ENCODE assay signal across 10 cellular contexts in genomic region chr9:137034039-137034708, GRCh38. TPM values are rescaled to one million over a fixed set of nuclear protein-coding genes. Genes with fewer than 3 reads are reported as not detected.
DNase-seq lines count a peak whose midpoint lies in the region; ATAC-seq and TF ChIP-seq lines count a peak whose summit lies in the region.
"Had no signal": no experiment of that assay in that cellular context is flagged by ENCODE, and none has a peak within 500 bp of the region (broad histone marks: within the 10 kb centered on the region; RNA-seq: fewer than 3 reads in every experiment).

No MANE protein-coding gene starts in this region.

- TF ChIP-seq RAD21 in HCT116 (IDR thresholded peaks at IDR 0.05; ENCODE audit: low read depth): no peak

- peak overlapping the region; percentile 70 for H3K4me2 ChIP-seq in HCT116 (ENCODE audit: low read length)

- H3K4me1 Mint-ChIP-seq in activated CD4-positive, alpha-beta memory T cell treated with anti-CD3 and anti-CD28 coated beads for 36 hours (ENCODE audit: low read depth): peaks cover 50% of the 10 kb centered on the region
- H3K4me1 Mint-ChIP-seq in naive thymus-derived CD4-positive, alpha-beta T cell: peaks cover 18 to 43% (median 33%) of the 10 kb centered on the region in 7 donors

- POLR2A ChIA-PET in HCT116 (lab: Charles Lee): no interaction called here
- POLR2A ChIA-PET in activated CD4-positive, alpha-beta memory T cell treated with anti-CD3 and anti-CD28 coated beads for 36 hours (lab: Charles Lee): interaction anchor here (0.6 to 1.6 kb wide), 6 partner anchors 34 to 227 kb away, joined by 3 to 12 read pairs (median 4); partner anchors contain the start of genes FBXW5 and PAXX
- POLR2A ChIA-PET in naive thymus-derived CD4-positive, alpha-beta T cell (lab: Charles Lee): interaction anchor here (0.8 to 1.5 kb wide), 5 partner anchors 13 to 153 kb away, joined by 3 to 4 read pairs (median 3); partner anchors contain the start of genes FBXW5 and TRAF2

- H3K27ac Mint-ChIP-seq in activated CD4-positive, alpha-beta memory T cell treated with anti-CD3 and anti-CD28 coated beads for 36 hours: peak overlapping the region; percentile 89
- peak overlapping the region in 4 of 9 donors; percentile 28 to 85 (median 56) for H3K27ac Mint-ChIP-seq in naive thymus-derived CD4-positive, alpha-beta T cell

- H2AFZ ChIP-seq in HCT116 (ENCODE audit: low read depth, low read length, poor library complexity, severe bottlenecking): no peak overlapping the region

- peaks cover 13 to 27% of the 10 kb centered on the region in 2 experiments; a peak in 3 of 4 replicates for H3K4me1 ChIP-seq in HCT116 (ENCODE audit: control insufficient read depth in 1 of 2, insufficient read depth in 2 of 2, low read length in 2 of 2)
- H3K4me1 ChIP-seq in naive thymus-derived CD4-positive, alpha-beta T cell (ENCODE audit: control insufficient read depth in 2 of 2, insufficient read depth in 2 of 2, low read length in 2 of 2): peaks cover 46 to 51% of the 10 kb centered on the region in 2 donors

- ATAC-seq in HCT116 (peak; percentile 10), HG03045 (IDR thresholded peaks at IDR 0.05; ENCODE audit: unreplicated experiment) (no peak)
- ATAC-seq in naive thymus-derived CD4-positive, alpha-beta T cell: no peak

- no peak overlapping the region; the same call in 1 of the 2 replicates for H3K27ac ChIP-seq in HCT116 (ENCODE audit: low read depth, low read length)
- no peak overlapping the region for H3K27ac ChIP-seq in naive thymus-derived CD4-positive, alpha-beta T cell (ENCODE audit: low read depth, low read length)

- H3K9me2 ChIP-seq in HCT116 (ENCODE audit: insufficient read depth): no peaks in the 10 kb centered on the region

- no peaks in the 10 kb centered on the region for H3K27me3 ChIP-seq in HCT116 (ENCODE audit: insufficient read depth, low read length)
- H3K27me3 ChIP-seq in naive thymus-derived CD4-positive, alpha-beta T cell (ENCODE audit: control insufficient read depth in 2 of 2, insufficient read depth in 2 of 2, low read length in 2 of 2): no peaks in the 10 kb centered on the region
- H3K27me3 ChIP-seq: MG63 had no signal

- H3K79me2 ChIP-seq in HCT116 (ENCODE audit: insufficient read depth, low read length): no peaks in the 10 kb centered on the region

- peak overlapping the region; percentile 61 for H3K4me3 Mint-ChIP-seq in activated CD4-positive, alpha-beta memory T cell treated with anti-CD3 and anti-CD28 coated beads for 36 hours
- peak overlapping the region; percentile 55 to 81 (median 66) for H3K4me3 Mint-ChIP-seq in naive thymus-derived CD4-positive, alpha-beta T cell

- TF ChIP-seq POLR2A in HCT116 (IDR thresholded peaks at IDR 0.05; ENCODE audit: borderline replicate concordance, extremely low read depth, insufficient read depth, insufficient read length): no peak

- no peaks in the 10 kb centered on the region for H3K27me3 Mint-ChIP-seq in activated CD4-positive, alpha-beta memory T cell treated with anti-CD3 and anti-CD28 coated beads for 36 hours
- H3K27me3 Mint-ChIP-seq in naive thymus-derived CD4-positive, alpha-beta T cell: peaks cover 0 to 8% (median 0%) of the 10 kb centered on the region in 5 donors
- H3K27me3 Mint-ChIP-seq: brain had no signal

- H3K4me3 ChIP-seq in HCT116 (replicated peaks in 1 of 2; ENCODE audit: low read depth in 1 of 2, low read length in 2 of 2): no peak overlapping the region
- H3K4me3 ChIP-seq in naive thymus-derived CD4-positive, alpha-beta T cell (ENCODE audit: low read length): no peak overlapping the region
- H3K4me3 ChIP-seq: MG63 had no signal

- TF ChIP-seq CTCF in HCT116 (IDR thresholded peaks at IDR 0.05 in 2 of 3, conservative IDR thresholded peaks at IDR 0.05 in 1 of 3; ENCODE audit: borderline replicate concordance in 1 of 3, insufficient read depth in 1 of 3, low read depth in 2 of 3, low read length in 2 of 3): no peak

- no peaks in the 10 kb centered on the region for H3K9me3 ChIP-seq in HCT116 (ENCODE audit: control insufficient read depth in 1 of 2, insufficient read depth in 1 of 2, low read depth in 1 of 2, low read length in 2 of 2)
- no peaks in the 10 kb centered on the region for H3K9me3 ChIP-seq in naive thymus-derived CD4-positive, alpha-beta T cell (ENCODE audit: control insufficient read depth in 2 of 3, low read length in 3 of 3)
- H3K9me3 ChIP-seq: MG63 had no signal

- DNase-seq in NCI-H2029 (lab: John Stamatoyannopoulos, UW) (peak; percentile 20), NCI-H2029 treated with DMSO at 0.1 percent for 48 hours (lab: John Stamatoyannopoulos, UW) (no peak), HCT116 (ENCODE audit: low read depth, low spot score) (no peak), islet precursor cell (no peak), NCI-H1105 (lab: John Stamatoyannopoulos, UW) (no peak)
- DNase-seq in activated CD4-positive, alpha-beta memory T cell treated with anti-CD3 and anti-CD28 coated beads for 36 hours: no peak
- no peak for DNase-seq in naive thymus-derived CD4-positive, alpha-beta T cell

- intact Hi-C loops in HCT116 (cut with micrococcal nuclease): no loop called here
- intact Hi-C loops in activated CD4-positive, alpha-beta memory T cell treated with anti-CD3 and anti-CD28 coated beads for 36 hours (cut with micrococcal nuclease): loop anchor here (5.0 to 10.0 kb wide), 2 partner anchors 37 to 89 kb away; partner anchors contain the start of genes C8G, CLIC3 and FBXW5
- intact Hi-C loops in naive thymus-derived CD4-positive, alpha-beta T cell (cut with micrococcal nuclease): loop anchor here (2.0 kb wide), 2 partner anchors 85 to 89 kb away; partner anchors contain the start of genes C8G (in 1 of the 2) and FBXW5 (in 1 of the 2)

- no peaks in the 10 kb centered on the region for H4K20me1 ChIP-seq in HCT116 (ENCODE audit: insufficient read depth)

- BruUV-seq in HCT116 (replicated peaks; lab: Mats Ljungman, UMichigan): no TSS peak

- RAD21 ChIA-PET in HCT116 (lab: Charles Lee; ENCODE audit: low non-redundant PET in 1 of 2, low total read pairs in 2 of 2, uncharacterized antibody in 2 of 2, unreplicated experiment in 2 of 2): interaction anchor here (0.7 to 1.9 kb wide), 5 partner anchors 13 to 187 kb away, joined by 3 to 25 read pairs (median 3); partner anchors contain the start of gene SAPCD2 (in 1 of the 2)

- peaks cover 0 to 3% of the 10 kb centered on the region in 2 experiments; a peak in 2 of 4 replicates for H3K36me3 ChIP-seq in HCT116 (ENCODE audit: control insufficient read depth in 1 of 2, insufficient read depth in 2 of 2, low read length in 2 of 2)
- H3K36me3 ChIP-seq in naive thymus-derived CD4-positive, alpha-beta T cell (ENCODE audit: control insufficient read depth in 2 of 3, insufficient read depth in 3 of 3, low read length in 3 of 3): no peaks in the 10 kb centered on the region

- no peak overlapping the region for H3K9ac ChIP-seq in HCT116 (ENCODE audit: low read length)

- CTCF ChIA-PET in HCT116 (lab: Charles Lee): interaction anchor here (0.8 to 4.0 kb wide), 20 partner anchors 11 to 248 kb away, joined by 3 to 109 read pairs (median 6); partner anchors contain the start of genes AJM1, C8G, NPDC1 and SAPCD2
- CTCF ChIA-PET in activated CD4-positive, alpha-beta memory T cell treated with anti-CD3 and anti-CD28 coated beads for 36 hours (lab: Charles Lee): interaction anchor here (0.6 to 5.8 kb wide), 46 partner anchors 7 to 326 kb away, joined by 3 to 56 read pairs (median 8); partner anchors contain the start of genes ABCA2, AJM1, ANAPC2 and CLIC3
- CTCF ChIA-PET in naive thymus-derived CD4-positive, alpha-beta T cell (lab: Charles Lee): interaction anchor here (0.7 to 3.5 kb wide), 10 partner anchors 8 to 256 kb away, joined by 3 to 49 read pairs (median 4); partner anchors contain the start of genes AJM1, RABL6 and TMEM141

- H3K36me3 Mint-ChIP-seq in activated CD4-positive, alpha-beta memory T cell treated with anti-CD3 and anti-CD28 coated beads for 36 hours: peaks cover 5% of the 10 kb centered on the region
- no peaks in the 10 kb centered on the region for H3K36me3 Mint-ChIP-seq in naive thymus-derived CD4-positive, alpha-beta T cell
- H3K36me3 Mint-ChIP-seq: brain had no signal

- H3K9me3 Mint-ChIP-seq in activated CD4-positive, alpha-beta memory T cell treated with anti-CD3 and anti-CD28 coated beads for 36 hours: no peaks in the 10 kb centered on the region
- no peaks in the 10 kb centered on the region for H3K9me3 Mint-ChIP-seq in naive thymus-derived CD4-positive, alpha-beta T cell
- H3K9me3 Mint-ChIP-seq: brain had no signal

TF ChIP-seq in HCT116, 20 proteins besides CTCF, POLR2A, EP300 and RAD21 (continues in another document):
- TF ChIP-seq TCF7L2 (IDR thresholded peaks at IDR 0.05; ENCODE audit: borderline replicate concordance, extremely low read depth, insufficient read depth, insufficient read length): peak; percentile 13

RNA-seq across cellular contexts. Expression of gene FUT7, which starts 2.3 kb away (rescaled TPM):
- not detected for total RNA-seq in HCT116 (2021; ENCODE audit: unreplicated experiment)
- polyA plus RNA-seq in HCT116 (2012): not detected in 2 replicates
- total RNA-seq in activated CD4-positive, alpha-beta memory T cell treated with anti-CD3 and anti-CD28 coated beads for 36 hours: 1 to 10 TPM in 1 of 2 experiments, under 1 TPM in 1; 0.85 to 1.3 TPM
- total RNA-seq in naive thymus-derived CD4-positive, alpha-beta T cell: 1 to 10 TPM in 1 of 5 experiments, under 1 TPM in 3, not detected in 1; 0.27 to 4.6 (median 0.50) TPM
- polyA plus RNA-seq in naive thymus-derived CD4-positive, alpha-beta T cell: under 1 TPM; 0.06 to 0.25 TPM

RNA-seq across cellular contexts. Expression of gene ABCA2, which starts 6.1 kb away (rescaled TPM):
- total RNA-seq in HCT116 (2021; ENCODE audit: unreplicated experiment): 114 TPM
- polyA plus RNA-seq in HCT116 (2012): 132 and 183 TPM in 2 replicates
- total RNA-seq in activated CD4-positive, alpha-beta memory T cell treated with anti-CD3 and anti-CD28 coated beads for 36 hours: 10 to 100 TPM; 22.1 to 22.9 TPM
- total RNA-seq in naive thymus-derived CD4-positive, alpha-beta T cell: 100 to 1,000 TPM in 1 of 5 experiments, 10 to 100 TPM in 4; 18.4 to 112 (median 26.7) TPM
- polyA plus RNA-seq in naive thymus-derived CD4-positive, alpha-beta T cell: 1 to 10 TPM; 1.8 to 2.5 TPM

RNA-seq across cellular contexts. Expression of gene NPDC1, which starts 11.8 kb away (rescaled TPM):
- 98.8 TPM for total RNA-seq in HCT116 (2021; ENCODE audit: unreplicated experiment)
- polyA plus RNA-seq in HCT116 (2012): 81.4 and 86.0 TPM in 2 replicates
- 10 to 100 TPM; 36.0 to 42.6 TPM for total RNA-seq in activated CD4-positive, alpha-beta memory T cell treated with anti-CD3 and anti-CD28 coated beads for 36 hours
- 10 to 100 TPM in 2 of 5 experiments, 1 to 10 TPM in 3; 2.3 to 37.5 (median 7.4) TPM for total RNA-seq in naive thymus-derived CD4-positive, alpha-beta T cell
- polyA plus RNA-seq in naive thymus-derived CD4-positive, alpha-beta T cell: 1 to 10 TPM in 1 of 2 donors, under 1 TPM in 1; 0.36 to 1.2 TPM

RNA-seq across cellular contexts. Expression of gene ENTPD2, which starts 19.7 kb away (rescaled TPM):
- total RNA-seq in HCT116 (2021; ENCODE audit: unreplicated experiment): 32.5 TPM
- 20.7 and 23.0 TPM in 2 replicates for polyA plus RNA-seq in HCT116 (2012)
- total RNA-seq in activated CD4-positive, alpha-beta memory T cell treated with anti-CD3 and anti-CD28 coated beads for 36 hours: not detected
- not detected for total RNA-seq in naive thymus-derived CD4-positive, alpha-beta T cell
- not detected for polyA plus RNA-seq in naive thymus-derived CD4-positive, alpha-beta T cell

RNA-seq across cellular contexts. Expression of gene SAPCD2, which starts 36.2 kb away (rescaled TPM):
- 71.7 TPM for total RNA-seq in HCT116 (2021; ENCODE audit: unreplicated experiment)
- 48.5 and 59.4 TPM in 2 replicates for polyA plus RNA-seq in HCT116 (2012)
- total RNA-seq in activated CD4-positive, alpha-beta memory T cell treated with anti-CD3 and anti-CD28 coated beads for 36 hours: 1 to 10 TPM; 6.4 to 6.6 TPM
- total RNA-seq in naive thymus-derived CD4-positive, alpha-beta T cell: 10 to 100 TPM in 1 of 5 experiments, 1 to 10 TPM in 1, under 1 TPM in 3; 0.16 to 22.1 (median 0.74) TPM
- under 1 TPM in 1 of 2 donors, not detected in 1; 0.18 TPM for polyA plus RNA-seq in naive thymus-derived CD4-positive, alpha-beta T cell
